In the genomic region with DNA sequence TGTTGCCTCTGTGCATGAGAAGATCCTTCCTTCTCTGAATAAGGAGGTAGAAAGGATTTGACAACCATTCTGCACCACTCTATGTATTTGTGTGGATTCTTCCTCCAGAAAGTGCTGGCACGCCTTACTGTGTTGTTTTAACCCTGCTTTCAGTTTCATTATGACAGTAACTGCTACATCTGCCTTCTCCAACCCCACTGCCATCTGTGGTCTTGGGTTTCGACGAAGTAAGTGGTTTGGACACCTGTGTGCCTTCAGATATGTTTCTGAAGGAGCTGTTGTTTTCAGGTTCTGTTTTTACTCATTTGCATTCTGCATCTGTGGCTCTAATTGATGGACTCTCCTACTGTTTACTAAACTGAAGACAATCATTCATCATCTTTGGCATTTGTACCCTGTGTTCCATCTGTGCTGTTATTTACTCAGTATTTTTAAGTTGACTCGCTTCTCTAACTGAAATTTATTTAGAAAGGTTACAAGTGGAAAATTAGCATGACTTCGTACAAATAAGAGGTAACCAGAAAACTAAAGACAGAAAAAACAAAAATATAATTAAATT, we compare ENCODE assay signal across 8 cellular contexts. TPM values are rescaled to one million over a fixed set of nuclear protein-coding genes. Genes with fewer than 3 reads are reported as not detected.
DNase-seq lines count a peak whose midpoint lies in the region; ATAC-seq and TF ChIP-seq lines count a peak whose summit lies in the region.

No MANE protein-coding gene starts in this region.

- no peaks in the 10 kb centered on the region for H3K36me3 Mint-ChIP-seq in endodermal cell (ENCODE audit: low read depth)

- no peak overlapping the region for H3K4ac ChIP-seq in mesenchymal stem cell (ENCODE audit: low read depth in 1 of 2, low read length in 2 of 2)

- H3K36me3 ChIP-seq in Loucy (ENCODE audit: insufficient read depth, low read length) (no peaks in the 10 kb centered on the region), mesenchymal stem cell (ENCODE audit: control insufficient read depth in 1 of 2, insufficient read depth in 2 of 2, low read depth in 1 of 2, low read length in 2 of 2) (no peaks in the 10 kb centered on the region), endodermal cell (ENCODE audit: control insufficient read depth, insufficient read depth, low read length) (no peaks in the 10 kb centered on the region)

- no peak overlapping the region for H3K23ac ChIP-seq in mesenchymal stem cell (ENCODE audit: low read length in 2 of 2)

- no peak overlapping the region for H2BK120ac ChIP-seq in mesenchymal stem cell (ENCODE audit: low read depth, low read length)

- no peak overlapping the region for H3K14ac ChIP-seq in mesenchymal stem cell (ENCODE audit: low read length in 2 of 2)

- no peak overlapping the region for H3K4me3 Mint-ChIP-seq in endodermal cell

- peaks cover 5% of the 10 kb centered on the region; the same call in 1 of the 2 replicates for H3K79me2 ChIP-seq in Loucy (ENCODE audit: insufficient read depth, low read length)

- peaks cover 35% of the 10 kb centered on the region for H3K4me1 ChIP-seq in Loucy (ENCODE audit: insufficient read depth, low read length, poor library complexity, severe bottlenecking)
- peaks cover 10% of the 10 kb centered on the region for H3K4me1 ChIP-seq in mesenchymal stem cell (ENCODE audit: control insufficient read depth, insufficient read depth, low read depth, low read length)
- H3K4me1 ChIP-seq in endodermal cell (ENCODE audit: control insufficient read depth, insufficient read depth, low read length) = no peaks in the 10 kb centered on the region

- H2BK5ac ChIP-seq in mesenchymal stem cell (ENCODE audit: low read depth, low read length, poor library complexity, severe bottlenecking) = no peak overlapping the region

- H3K27ac Mint-ChIP-seq in endodermal cell = no peak overlapping the region

- H3K4me3 ChIP-seq in Loucy (ENCODE audit: low read length, poor library complexity, severe bottlenecking) = peak overlapping the region; percentile 50
- H3K4me3 ChIP-seq in mesenchymal stem cell (ENCODE audit: insufficient read depth in 1 of 2, low read depth in 1 of 2, low read length in 2 of 2) = no peak overlapping the region
- no peak overlapping the region for H3K4me3 ChIP-seq in endodermal cell (ENCODE audit: low read length)

- ATAC-seq in GM18499 (IDR thresholded peaks at IDR 0.05; ENCODE audit: insufficient read depth, unreplicated experiment) (peak; percentile 97), GM21576 (IDR thresholded peaks at IDR 0.05; ENCODE audit: unreplicated experiment) (peak; percentile 98)

- no peaks in the 10 kb centered on the region for H3K9me3 ChIP-seq in Loucy (ENCODE audit: insufficient read depth, low read depth, low read length)
- no peaks in the 10 kb centered on the region for H3K9me3 ChIP-seq in mesenchymal stem cell (ENCODE audit: control insufficient read depth, low read length)
- H3K9me3 ChIP-seq in endodermal cell (ENCODE audit: control insufficient read depth, low read length) = no peaks in the 10 kb centered on the region

- H3K27me3 Mint-ChIP-seq in endodermal cell (ENCODE audit: insufficient read depth) = peaks cover 28% of the 10 kb centered on the region

- no peak for TF ChIP-seq CTCF in Loucy (conservative IDR thresholded peaks at IDR 0.05; ENCODE audit: low read length)
- no peak for TF ChIP-seq CTCF in endodermal cell (conservative IDR thresholded peaks at IDR 0.05)

- H4K20me1 ChIP-seq in Loucy (ENCODE audit: insufficient read depth, low read length, poor library complexity, severe bottlenecking) = no peaks in the 10 kb centered on the region

- no peak overlapping the region for H4K91ac ChIP-seq in mesenchymal stem cell (ENCODE audit: low read length)

- 71% methylated on average over 1 of the region's 5 CpGs for WGBS in mesenchymal stem cell
- 94 to 100% methylated on average over 1 to 5 of the region's 5 CpGs for WGBS in endodermal cell (ENCODE audit: insufficient coverage in 1 of 2, insufficient read length in 1 of 2), 2 experiments

- no peak overlapping the region for H3K27ac ChIP-seq in mesenchymal stem cell (ENCODE audit: low read length, poor library complexity, severe bottlenecking)
- H3K27ac ChIP-seq in endodermal cell (ENCODE audit: low read depth, low read length) = no peak overlapping the region

- H3K4me2 ChIP-seq in Loucy (ENCODE audit: low read depth, low read length, poor library complexity, severe bottlenecking) (peak overlapping the region; percentile 86), mesenchymal stem cell (ENCODE audit: low read length, poor library complexity, severe bottlenecking) (no peak overlapping the region)

- H2AK5ac ChIP-seq in mesenchymal stem cell (ENCODE audit: low read length, severe bottlenecking) = no peak overlapping the region

- H3K9me3 Mint-ChIP-seq in endodermal cell = no peaks in the 10 kb centered on the region

- H3K27me3 ChIP-seq in Loucy (ENCODE audit: insufficient read depth, low read length, poor library complexity, severe bottlenecking) (no peaks in the 10 kb centered on the region), mesenchymal stem cell (ENCODE audit: control insufficient read depth in 1 of 2, insufficient read depth in 1 of 2, low read length in 2 of 2) (peaks cover 33 to 45% of the 10 kb centered on the region in 2 experiments), endodermal cell (ENCODE audit: control insufficient read depth, insufficient read depth, low read length, poor library complexity, severe bottlenecking) (peaks cover 20% of the 10 kb centered on the region)

- H3K4me1 Mint-ChIP-seq in endodermal cell = peaks cover 21% of the 10 kb centered on the region

- no peaks in the 10 kb centered on the region for H3K9me2 ChIP-seq in Loucy (replicated peaks; ENCODE audit: low read depth, low read length)

- no peak overlapping the region for H4K8ac ChIP-seq in mesenchymal stem cell (ENCODE audit: low read length)

- H3K18ac ChIP-seq in mesenchymal stem cell (ENCODE audit: low read depth in 1 of 2, low read length in 2 of 2) = no peak overlapping the region

- peak; percentile 10 to 27 for DNase-seq in activated CD4-positive, alpha-beta T cell treated with anti-CD3 and anti-CD28 coated beads, Interleukin-2, amount 50 U/mL, for 4 hours
- DNase-seq in mesenchymal stem cell (peak; percentile 13), amniotic stem cell (lab: John Stamatoyannopoulos, UW) (no peak), endodermal cell (no peak), NCI-H526 treated with DMSO at 0.1 percent for 48 hours (lab: John Stamatoyannopoulos, UW) (no peak)

- H3K9ac ChIP-seq in Loucy (ENCODE audit: low read depth, low read length, poor library complexity, severe bottlenecking) (peak overlapping the region; percentile 73), mesenchymal stem cell (ENCODE audit: low read length) (no peak overlapping the region), endodermal cell (ENCODE audit: extremely low read depth, low read length, poor library complexity, severe bottlenecking) (no peak overlapping the region)

- H3F3A ChIP-seq in Loucy (ENCODE audit: low read depth) = no peaks in the 10 kb centered on the region

- no peaks in the 10 kb centered on the region for H3K79me1 ChIP-seq in mesenchymal stem cell (replicated peaks; ENCODE audit: low read length, poor library complexity, severe bottlenecking)

- H2AFZ ChIP-seq in Loucy (ENCODE audit: low read length) (peak overlapping the region; percentile 66), mesenchymal stem cell (ENCODE audit: low read depth, low read length) (no peak overlapping the region)

- H2BK12ac ChIP-seq in mesenchymal stem cell (ENCODE audit: low read length in 2 of 2) = no peak overlapping the region

- H2BK15ac ChIP-seq in mesenchymal stem cell (ENCODE audit: low read depth, poor library complexity, severe bottlenecking) = no peak overlapping the region

RNA-seq across cellular contexts. Expression of gene TSHR, which starts 4.1 kb away (rescaled TPM):
- not detected for polyA plus RNA-seq in mesenchymal stem cell (2013, experiment 1 of 2)
- not detected for polyA plus RNA-seq in mesenchymal stem cell (2013, experiment 2 of 2)
- under 1 TPM in 1 of 2 donors, not detected in 1; 0.58 TPM for total RNA-seq in endodermal cell
- 0.25 TPM for polyA plus RNA-seq in endodermal cell (2013, experiment 1 of 2)
- not detected for polyA plus RNA-seq in endodermal cell (2013, experiment 2 of 2)

RNA-seq across cellular contexts. Expression of gene CEP128, which starts 18.0 kb away (rescaled TPM):
- polyA plus RNA-seq in mesenchymal stem cell (2013, experiment 1 of 2) = 0.84 TPM
- 0.85 TPM for polyA plus RNA-seq in mesenchymal stem cell (2013, experiment 2 of 2)
- 10 to 100 TPM; 21.6 to 29.0 TPM for total RNA-seq in endodermal cell
- 8.2 TPM for polyA plus RNA-seq in endodermal cell (2013, experiment 1 of 2)
- 9.9 TPM for polyA plus RNA-seq in endodermal cell (2013, experiment 2 of 2)

Comparison
In these comparisons a context has a peak if more than half of its experiments do, and no peak if none do; other contexts are left out.
1. DNase-seq: peak in activated CD4-positive, alpha-beta T cell treated with anti-CD3 and anti-CD28 coated beads, Interleukin-2, amount 50 U/mL, for 4 hours (2 of 2) and mesenchymal stem cell (single experiment); none in amniotic stem cell (single experiment), endodermal cell (single experiment) and NCI-H526 treated with DMSO at 0.1 percent for 48 hours (single experiment).